ENCODE assay signal across 20 cellular contexts in genomic region chr20:23532533-23532932, GRCh38. TPM values are rescaled to one million over a fixed set of nuclear protein-coding genes. Genes with fewer than 3 reads are reported as not detected.
A peak's percentile ranks its signal among the peaks of the same experiment; 100 is the strongest.
DNase-seq lines count a peak whose midpoint lies in the region; ATAC-seq, FAIRE-seq and TF ChIP-seq lines count a peak whose summit lies in the region.
"Had no signal": no experiment of that assay in that cellular context is flagged by ENCODE, and none has a peak within 500 bp of the region (broad histone marks: within the 10 kb centered on the region; RNA-seq: fewer than 3 reads in every experiment).

No MANE protein-coding gene starts in this region.

- H3K4me3 ChIP-seq in GM23338, result no peak overlapping the region
- H3K4me3 ChIP-seq in HUES6 (ENCODE audit: low read depth, low read length), result peak overlapping the region; percentile 22
- peak overlapping the region in 1 of 4 experiments; percentile 34; a peak in 1 of 8 replicates for H3K4me3 ChIP-seq in H1 (ENCODE audit: extremely low read depth in 1 of 4, insufficient read depth in 2 of 4, low read depth in 3 of 4, low read length in 4 of 4)
- H3K4me3 ChIP-seq in neural progenitor cell, result no peak overlapping the region
- H3K4me3 ChIP-seq in sigmoid colon, result no peak overlapping the region
- H3K4me3 ChIP-seq: BLaER1, GM12878 had no signal

- H3K18ac ChIP-seq in H1 (ENCODE audit: extremely low read depth, low read length), result no peak overlapping the region

- no peak overlapping the region for H2BK120ac ChIP-seq in H1 (replicated peaks; ENCODE audit: low read depth, low read length)

- H3K9ac ChIP-seq in HUES6 (ENCODE audit: low read length), result no peak overlapping the region
- H3K9ac ChIP-seq in H1 (replicated peaks in 1 of 4; ENCODE audit: extremely low read depth in 1 of 4, low read depth in 3 of 4, low read length in 3 of 4), result no peak overlapping the region
- no peak overlapping the region for H3K9ac ChIP-seq in neural progenitor cell
- H3K9ac ChIP-seq: BLaER1 had no signal

- no peak overlapping the region for H2BK20ac ChIP-seq in H1 (ENCODE audit: low read length)

- 0 out of 3 replicates have a peak, but pooled peaks have one; percentile 14 for ATAC-seq in GM23338
- ATAC-seq: GM12878 had no signal

- H4K8ac ChIP-seq in H1 (ENCODE audit: extremely low read depth, insufficient read depth, low read length), result no peak overlapping the region

- H3K36me3 Mint-ChIP-seq in GM23338 (ENCODE audit: low read depth) (peaks cover 33% of the 10 kb centered on the region), neural progenitor cell (peaks cover 3% of the 10 kb centered on the region)
- H3K36me3 Mint-ChIP-seq: CD14-positive monocyte; CD4-positive, alpha-beta memory T cell had no signal

- H3K4me3 Mint-ChIP-seq in GM23338 (peak overlapping the region; percentile 23; the same call in 2 of the 3 replicates), neural progenitor cell (no peak overlapping the region)
- H3K4me3 Mint-ChIP-seq: CD14-positive monocyte; CD4-positive, alpha-beta memory T cell had no signal

- H3K4me2 ChIP-seq in GM23338 (peak overlapping the region; percentile 53), H1 (ENCODE audit: insufficient read depth in 1 of 2, low read depth in 2 of 2, low read length in 2 of 2) (peak overlapping the region; percentile 10 to 51; a peak in 1 of 4 replicates), neural progenitor cell (peak overlapping the region; percentile 67)
- H3K4me2 ChIP-seq: BLaER1 had no signal

- peaks cover 25% of the 10 kb centered on the region for H3K4me1 ChIP-seq in GM23338 (ENCODE audit: insufficient read depth)
- peaks cover 29% of the 10 kb centered on the region for H3K4me1 ChIP-seq in HUES6 (ENCODE audit: control insufficient read depth, insufficient read depth, low read length)
- peaks cover under 1 to 23% (median 11%) of the 10 kb centered on the region in 4 experiments; a peak in 6 of 7 replicates for H3K4me1 ChIP-seq in H1 (replicated peaks in 1 of 4; ENCODE audit: control insufficient read depth in 3 of 4, insufficient read depth in 4 of 4, low read length in 3 of 4)
- peaks cover 49% of the 10 kb centered on the region for H3K4me1 ChIP-seq in neural progenitor cell
- no peaks in the 10 kb centered on the region for H3K4me1 ChIP-seq in sigmoid colon

- no peak overlapping the region for H2AK5ac ChIP-seq in H1 (ENCODE audit: low read depth, low read length)

- no peaks in the 10 kb centered on the region for H3K23me2 ChIP-seq in H1 (ENCODE audit: low read depth, low read length)

- H4K91ac ChIP-seq in H1 (replicated peaks; ENCODE audit: insufficient read length, low read length), result no peak overlapping the region

- no peak overlapping the region for H2BK15ac ChIP-seq in H1 (ENCODE audit: low read length)

- no peak for TF ChIP-seq RAD21 in H1 (IDR thresholded peaks at IDR 0.05 in 1 of 2, conservative IDR thresholded peaks at IDR 0.05 in 1 of 2; ENCODE audit: low read depth in 2 of 2, low read length in 2 of 2)

- peaks cover 30% of the 10 kb centered on the region for H3K9me3 Mint-ChIP-seq in GM23338
- H3K9me3 Mint-ChIP-seq in neural progenitor cell, result peaks cover 30% of the 10 kb centered on the region

- FAIRE-seq in H1 (lab: Jason Lieb, UNC), result peak; percentile 45
- FAIRE-seq: GM12878, HTR-8/SVneo had no signal

- H2AFZ ChIP-seq in GM23338, result no peak overlapping the region
- H2AFZ ChIP-seq in H1 (ENCODE audit: low read length), result no peak overlapping the region
- H2AFZ ChIP-seq in neural progenitor cell (replicated peaks), result no peak overlapping the region

- H3K56ac ChIP-seq in H1 (replicated peaks; ENCODE audit: insufficient read length, low read depth, low read length), result no peak overlapping the region

- H3K27ac Mint-ChIP-seq in GM23338, result no peak overlapping the region
- H3K27ac Mint-ChIP-seq in neural progenitor cell, result no peak overlapping the region
- H3K27ac Mint-ChIP-seq: CD14-positive monocyte had no signal

- TF ChIP-seq CTCF in GM23338 (conservative IDR thresholded peaks at IDR 0.05; ENCODE audit: low read depth in 2 of 2), result no peak
- TF ChIP-seq CTCF in H1 (IDR thresholded peaks at IDR 0.05; ENCODE audit: control extremely low read depth in 1 of 3, insufficient read depth in 1 of 3, low read depth in 1 of 3, low read length in 3 of 3), result no peak
- TF ChIP-seq CTCF in neural progenitor cell (IDR thresholded peaks at IDR 0.05), result no peak
- no peak for TF ChIP-seq CTCF in GM20000 (IDR thresholded peaks at IDR 0.05; ENCODE audit: extremely low read depth, missing control alignments)
- TF ChIP-seq CTCF in sigmoid colon (IDR thresholded peaks at IDR 0.05), result no peak

- TF ChIP-seq POLR2A in H1 (IDR thresholded peaks at IDR 0.05; ENCODE audit: control extremely low read depth in 1 of 2, low read depth in 2 of 2, low read length in 2 of 2) (no peak), sigmoid colon (IDR thresholded peaks at IDR 0.05) (no peak)

- CTCF ChIA-PET in H1 (lab: Charles Lee; ENCODE audit: partially characterized antibody), result interaction anchor here (0.6 to 1.2 kb wide), 7 partner anchors 12 to 87 kb away, joined by 3 to 4 read pairs (median 3); no protein-coding TSS in a partner anchor

- H3K36me3 ChIP-seq in GM23338 (ENCODE audit: insufficient read depth) (no peaks in the 10 kb centered on the region; the same call in 1 of the 2 replicates), HUES6 (ENCODE audit: control insufficient read depth, insufficient read depth, low read length) (no peaks in the 10 kb centered on the region), H1 (ENCODE audit: control insufficient read depth in 2 of 4, insufficient read depth in 4 of 4, low read length in 3 of 4) (no peaks in the 10 kb centered on the region), neural progenitor cell (no peaks in the 10 kb centered on the region), sigmoid colon (no peaks in the 10 kb centered on the region)
- H3K36me3 ChIP-seq: BLaER1 had no signal

- H3K27me3 ChIP-seq in GM23338 (ENCODE audit: insufficient read depth) (peaks cover 6% of the 10 kb centered on the region), HUES6 (ENCODE audit: control insufficient read depth, insufficient read depth, low read length) (no peaks in the 10 kb centered on the region), H1 (replicated peaks in 1 of 4; ENCODE audit: control insufficient read depth in 3 of 4, extremely low read depth in 1 of 4, insufficient read depth in 3 of 4, low read length in 3 of 4) (peaks cover 0 to 4% (median 0%) of the 10 kb centered on the region in 4 experiments; a peak in 2 of 7 replicates), neural progenitor cell (no peaks in the 10 kb centered on the region), sigmoid colon (no peaks in the 10 kb centered on the region)
- H3K27me3 ChIP-seq: BLaER1 had no signal

- POLR2A ChIA-PET in H1 (lab: Charles Lee; ENCODE audit: partially characterized antibody), result interaction anchor here (1.3 to 2.0 kb wide), 2 partner anchors 9 to 14 kb away, joined by 3 to 4 read pairs; no protein-coding TSS in a partner anchor

- H3K79me2 ChIP-seq in GM23338 (replicated peaks; ENCODE audit: insufficient read depth), result no peaks in the 10 kb centered on the region
- no peaks in the 10 kb centered on the region for H3K79me2 ChIP-seq in H1 (ENCODE audit: control insufficient read depth in 1 of 2, insufficient read depth in 2 of 2, low read length in 2 of 2)
- no peaks in the 10 kb centered on the region for H3K79me2 ChIP-seq in neural progenitor cell (ENCODE audit: low read depth)

- intact Hi-C loops in sigmoid colon (cut with DNase I), result no loop called here

- no peak overlapping the region for H3K14ac ChIP-seq in H1 (ENCODE audit: insufficient read length)

- no peak overlapping the region for H3K23ac ChIP-seq in H1 (ENCODE audit: insufficient read length)

- H3K27ac ChIP-seq in GM23338 (ENCODE audit: low read depth) (no peak overlapping the region), HUES6 (ENCODE audit: low read depth, low read length) (no peak overlapping the region), H1 (ENCODE audit: low read depth, low read length) (no peak overlapping the region), neural progenitor cell (peak overlapping the region; percentile 42), sigmoid colon (no peak overlapping the region)
- H3K27ac ChIP-seq: BLaER1 had no signal

- peak overlapping the region; percentile 48; the same call in 1 of the 2 replicates for H2BK5ac ChIP-seq in H1 (ENCODE audit: low read depth, low read length)

- no peak overlapping the region for H2BK12ac ChIP-seq in H1 (ENCODE audit: low read depth, low read length)

- DNase-seq in GM23338 (ENCODE audit: low spot score) (no peak), H1 (ENCODE audit: low read depth in 1 of 2, low spot score in 2 of 2) (no peak), neural progenitor cell (ENCODE audit: low spot score) (no peak), GM20000 (ENCODE audit: low spot score) (no peak), sigmoid colon (no peak), DMS 273 treated with DMSO at 0.1 percent for 48 hours (lab: John Stamatoyannopoulos, UW) (no peak)
- DNase-seq: 8988T; CD4-positive, alpha-beta memory T cell; DMS53; DND-41; EL had no signal

- H3K9me3 ChIP-seq in HUES6 (ENCODE audit: control insufficient read depth, insufficient read depth, low read depth, low read length), result peaks cover 20% of the 10 kb centered on the region
- H3K9me3 ChIP-seq in H1 (ENCODE audit: insufficient read depth in 2 of 2, low read depth in 1 of 2, low read length in 1 of 2), result no peaks in the 10 kb centered on the region
- H3K9me3 ChIP-seq in neural progenitor cell (ENCODE audit: low read depth), result no peaks in the 10 kb centered on the region
- H3K9me3 ChIP-seq in sigmoid colon, result peaks cover 0 to 5% (median 0%) of the 10 kb centered on the region in 4 donors

- TF ChIP-seq EP300 in H1 (IDR thresholded peaks at IDR 0.05; ENCODE audit: borderline replicate concordance in 1 of 2, low read depth in 2 of 2, low read length in 2 of 2) (no peak), sigmoid colon (IDR thresholded peaks at IDR 0.05) (no peak)

- no peak overlapping the region for H3K4ac ChIP-seq in H1 (replicated peaks; ENCODE audit: insufficient read length, low read depth, low read length)

- H4K5ac ChIP-seq in H1 (ENCODE audit: insufficient read length, low read depth, low read length), result no peak overlapping the region

- peaks cover 16% of the 10 kb centered on the region for H3K27me3 Mint-ChIP-seq in GM23338 (ENCODE audit: insufficient read depth, low read depth, poor library complexity)
- peaks cover 21% of the 10 kb centered on the region for H3K27me3 Mint-ChIP-seq in neural progenitor cell (ENCODE audit: insufficient read depth, low read depth)

- H4K20me1 ChIP-seq in GM23338 (replicated peaks; ENCODE audit: insufficient read depth) (no peaks in the 10 kb centered on the region), H1 (replicated peaks in 1 of 2; ENCODE audit: control insufficient read depth in 1 of 2, insufficient read depth in 2 of 2, low read length in 2 of 2) (no peaks in the 10 kb centered on the region), neural progenitor cell (ENCODE audit: low read depth) (no peaks in the 10 kb centered on the region)
- H4K20me1 ChIP-seq: BLaER1 had no signal

- 63% methylated on average over 1 of the region's 1 CpG; no CpG with 5 or more reads in 1 of the 2 experiments for WGBS in H1 (ENCODE audit: extremely low coverage in 1 of 2, insufficient coverage in 1 of 2, insufficient read length in 1 of 2, insufficient replicate concordance in 2 of 2, low coverage in 1 of 2, low lambda C conversion rate in 2 of 2, missing lambda C conversion rate in 1 of 2), 2 experiments
- 53 to 82% methylated on average over 1 of the region's 1 CpG for WGBS in sigmoid colon, 2 donors

- H3K4me1 Mint-ChIP-seq in GM23338 (peaks cover 34% of the 10 kb centered on the region), neural progenitor cell (peaks cover 24% of the 10 kb centered on the region)
- H3K4me1 Mint-ChIP-seq: CD4-positive, alpha-beta memory T cell had no signal

- peaks cover 11% of the 10 kb centered on the region for H3K9me2 ChIP-seq in GM23338 (ENCODE audit: insufficient read depth)

- H3F3A ChIP-seq in GM23338 (replicated peaks; ENCODE audit: low read depth) (no peaks in the 10 kb centered on the region), neural progenitor cell (ENCODE audit: low read depth) (peaks cover 18% of the 10 kb centered on the region)

- no peaks in the 10 kb centered on the region for H3K79me1 ChIP-seq in H1 (ENCODE audit: low read depth, low read length)

RNA-seq across cellular contexts. Expression of gene CST9L, which starts 35.8 kb away (rescaled TPM):
- not detected in 2 replicates for total RNA-seq in GM23338 (2014; rRNA removed; shearing (Covaris generic))
- polyA plus RNA-seq in GM23338 (2016; fragmentation: Nextera tagmentation; extraction: Ambion mirVana) (not detected in 2 replicates), H1 (2011; rRNA removed) (not detected in 2 replicates), sigmoid colon (not detected)
- total RNA-seq in H1 (2021; fragmentation: NEBNext Ultra II Directional; extraction: Animal tissue kit (Norgen Biotek cat#: 25700)), result not detected in 2 replicates
- not detected for polyA plus RNA-seq in H1 (2011; cell fraction: cytosol; rRNA removed)
- polyA plus RNA-seq in H1 (2011; cell fraction: nucleus; rRNA removed), result not detected
- polyA plus RNA-seq in H1 (2012, experiment 1 of 2), result not detected in 4 replicates
- not detected for polyA plus RNA-seq in H1 (2012, experiment 2 of 2)
- polyA plus RNA-seq in H1 (2013, experiment 1 of 2), result not detected
- not detected for polyA plus RNA-seq in H1 (2013, experiment 2 of 2)
- polyA minus RNA-seq in H1 (2011; rRNA and poly(A)+ RNA removed), result not detected in 2 replicates
- not detected for polyA minus RNA-seq in H1 (2011; cell fraction: cytosol; rRNA and poly(A)+ RNA removed)
- not detected for polyA minus RNA-seq in H1 (2011; cell fraction: nucleus; rRNA and poly(A)+ RNA removed)
- total RNA-seq in neural progenitor cell (ENCODE audit: low replicate concordance) (not detected in 2 replicates), sigmoid colon (not detected)
- total RNA-seq: A673; CD4-positive, alpha-beta memory T cell; G401; GM12878; H7 had no signal
- polyA plus RNA-seq: AG04450; CD14-positive monocyte; CD4-positive, alpha-beta memory T cell; GM12878 had no signal

RNA-seq across cellular contexts. Expression of gene CST8, which starts 41.6 kb away (rescaled TPM):
- not detected in 2 replicates for total RNA-seq in GM23338 (2014; rRNA removed; shearing (Covaris generic))
- polyA plus RNA-seq in GM23338 (2016; fragmentation: Nextera tagmentation; extraction: Ambion mirVana), result not detected in 2 replicates
- not detected in 2 replicates for total RNA-seq in H1 (2021; fragmentation: NEBNext Ultra II Directional; extraction: Animal tissue kit (Norgen Biotek cat#: 25700))
- not detected in 2 replicates for polyA plus RNA-seq in H1 (2011; rRNA removed)
- polyA plus RNA-seq in H1 (2011; cell fraction: cytosol; rRNA removed), result not detected
- polyA plus RNA-seq in H1 (2011; cell fraction: nucleus; rRNA removed), result not detected
- not detected in 4 replicates for polyA plus RNA-seq in H1 (2012, experiment 1 of 2)
- polyA plus RNA-seq in H1 (2012, experiment 2 of 2), result not detected
- polyA plus RNA-seq in H1 (2013, experiment 1 of 2), result not detected
- polyA plus RNA-seq in H1 (2013, experiment 2 of 2), result not detected
- not detected in 2 replicates for polyA minus RNA-seq in H1 (2011; rRNA and poly(A)+ RNA removed)
- not detected for polyA minus RNA-seq in H1 (2011; cell fraction: cytosol; rRNA and poly(A)+ RNA removed)
- not detected for polyA minus RNA-seq in H1 (2011; cell fraction: nucleus; rRNA and poly(A)+ RNA removed)
- total RNA-seq in neural progenitor cell (ENCODE audit: low replicate concordance), result not detected in 2 replicates
- not detected for total RNA-seq in sigmoid colon
- not detected for polyA plus RNA-seq in sigmoid colon
- total RNA-seq: A673; CD4-positive, alpha-beta memory T cell; G401; GM12878; H7 had no signal
- polyA plus RNA-seq: AG04450; CD14-positive monocyte; CD4-positive, alpha-beta memory T cell; GM12878 had no signal
